ENCODE assay signal across 3 cellular contexts in the genomic region with DNA sequence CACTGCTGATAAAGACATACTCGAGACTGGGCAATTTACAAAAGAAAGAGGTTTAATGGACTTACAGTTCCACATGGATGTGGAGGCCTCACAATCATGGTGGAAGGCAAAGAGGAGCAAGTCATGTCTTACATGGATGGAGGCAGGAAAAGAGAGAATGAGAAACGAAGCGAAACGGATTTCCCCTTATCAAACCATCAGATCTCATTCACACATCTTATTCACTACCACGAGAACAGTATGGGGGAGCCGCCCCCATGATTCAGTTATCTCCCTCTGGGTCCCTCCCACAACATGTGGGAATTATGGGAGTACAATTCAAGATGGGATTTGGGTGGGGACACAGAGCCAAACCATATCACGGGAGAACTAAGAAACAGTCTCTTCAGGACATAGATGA. TPM values are rescaled to one million over a fixed set of nuclear protein-coding genes. Genes with fewer than 3 reads are reported as not detected.
"Had no signal": no experiment of that assay in that cellular context is flagged by ENCODE, and none has a peak within 500 bp of the region (broad histone marks: within the 10 kb centered on the region; RNA-seq: fewer than 3 reads in every experiment).

No MANE protein-coding gene starts in this region.

RNA-seq across cellular contexts. Expression of a gene that starts 6.0 kb away (rescaled TPM):
- total RNA-seq: skeletal muscle tissue, upper lobe of right lung, urinary bladder had no signal
